8 cellular contexts compared by ENCODE assay signal in the genomic region with DNA sequence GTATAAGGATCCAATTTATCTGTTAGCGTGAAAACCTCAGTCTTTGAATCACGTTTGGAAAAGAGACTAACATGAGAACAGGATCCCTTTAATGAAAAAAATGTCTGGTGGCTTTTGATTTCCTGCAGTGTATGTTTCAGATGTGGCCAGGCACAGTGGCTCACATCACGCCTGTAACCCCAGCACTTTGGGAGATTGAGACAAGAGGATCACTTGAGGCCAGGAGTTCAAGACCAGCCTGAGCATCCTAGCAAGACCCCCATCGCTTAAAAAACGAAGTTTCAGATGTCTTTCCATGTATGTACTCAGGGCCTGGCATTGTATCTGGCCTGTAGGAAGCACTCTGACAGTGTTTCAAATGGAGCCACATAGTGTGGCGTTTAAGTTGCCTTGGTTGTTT.
A peak's percentile ranks its signal among the peaks of the same experiment; 100 is the strongest.
DNase-seq lines count a peak whose midpoint lies in the region; ATAC-seq and TF ChIP-seq lines count a peak whose summit lies in the region.

No MANE protein-coding gene starts in this region.

- H3K4me1 Mint-ChIP-seq in activated CD4-positive, alpha-beta T cell treated with anti-CD3 and anti-CD28 coated beads, Interleukin-2, amount 10 ng/mL, durations not matched to agents 24 days and 14 days: peaks cover 64% of the 10 kb centered on the region
- H3K4me1 Mint-ChIP-seq in IgD-negative memory B cell: peaks cover 37 to 57% (median 45%) of the 10 kb centered on the region in 3 donors
- peaks cover 51 to 65% of the 10 kb centered on the region in 2 donors for H3K4me1 Mint-ChIP-seq in effector memory CD8-positive, alpha-beta T cell (ENCODE audit: low read depth in 2 of 2)
- peaks cover 26% of the 10 kb centered on the region for H3K4me1 Mint-ChIP-seq in Calu3 (ENCODE audit: low read depth, unreplicated experiment)

- intact Hi-C loops in activated CD4-positive, alpha-beta T cell treated with anti-CD3 and anti-CD28 coated beads, Interleukin-2, amount 10 ng/mL, durations not matched to agents 24 days and 14 days (cut with micrococcal nuclease): loop anchor here (1.0 kb wide), 1 partner anchor 82 kb away; no protein-coding TSS in a partner anchor
- intact Hi-C loops in Calu3 (cut with micrococcal nuclease; ENCODE audit: unreplicated experiment): no loop called here

- no peaks in the 10 kb centered on the region for H3K27me3 Mint-ChIP-seq in activated CD4-positive, alpha-beta T cell treated with anti-CD3 and anti-CD28 coated beads, Interleukin-2, amount 10 ng/mL, durations not matched to agents 24 days and 14 days
- H3K27me3 Mint-ChIP-seq in IgD-negative memory B cell (no peaks in the 10 kb centered on the region), Calu3 (ENCODE audit: unreplicated experiment) (no peaks in the 10 kb centered on the region)
- H3K27me3 Mint-ChIP-seq in effector memory CD8-positive, alpha-beta T cell: no peaks in the 10 kb centered on the region

- peak overlapping the region; percentile 88 for H3K27ac Mint-ChIP-seq in activated CD4-positive, alpha-beta T cell treated with anti-CD3 and anti-CD28 coated beads, Interleukin-2, amount 10 ng/mL, durations not matched to agents 24 days and 14 days
- H3K27ac Mint-ChIP-seq in IgD-negative memory B cell: peak overlapping the region; percentile 15 to 65 (median 55)
- peak overlapping the region; percentile 91 to 97 for H3K27ac Mint-ChIP-seq in effector memory CD8-positive, alpha-beta T cell
- no peak overlapping the region for H3K27ac Mint-ChIP-seq in Calu3 (ENCODE audit: unreplicated experiment)

- peak overlapping the region; percentile 62 for H3K4me3 Mint-ChIP-seq in activated CD4-positive, alpha-beta T cell treated with anti-CD3 and anti-CD28 coated beads, Interleukin-2, amount 10 ng/mL, durations not matched to agents 24 days and 14 days
- peak overlapping the region in 2 of 4 donors; percentile 10 to 56 for H3K4me3 Mint-ChIP-seq in IgD-negative memory B cell
- H3K4me3 Mint-ChIP-seq in effector memory CD8-positive, alpha-beta T cell: peak overlapping the region; percentile 71 to 73
- no peak overlapping the region for H3K4me3 Mint-ChIP-seq in Calu3 (ENCODE audit: low read depth, unreplicated experiment)

- peak; percentile 67 for DNase-seq in activated CD4-positive, alpha-beta T cell treated with anti-CD3 and anti-CD28 coated beads, Interleukin-2, amount 10 ng/mL, durations not matched to agents 24 days and 14 days
- no peak for DNase-seq in activated CD4-positive, alpha-beta T cell treated with anti-CD3 and anti-CD28 coated beads for 4 hours
- DNase-seq in effector memory CD8-positive, alpha-beta T cell: peak; percentile 25 to 38 (median 36)
- DNase-seq in stimulated activated naive CD8-positive, alpha-beta T cell treated with anti-CD3 and anti-CD28 coated beads, Interleukin-15, Interleukin-2, amounts not matched to agents 100 U/mL and 50 U/mL, for 24 hours: no peak
- DNase-seq in Calu3 (no peak), SKM-1 treated with dmso at 0.1 percent for 144 hours (lab: John Stamatoyannopoulos, UW; ENCODE audit: unreplicated experiment) (no peak)

- BruUV-seq in Calu3 (replicated peaks; lab: Mats Ljungman, UMichigan): no TSS peak

- CTCF ChIA-PET in Calu3 (lab: Charles Lee): no interaction called here

- TF ChIP-seq CTCF in Calu3 (IDR thresholded peaks at IDR 0.05; ENCODE audit: unreplicated experiment): no peak

- peaks cover 31% of the 10 kb centered on the region for H3K36me3 Mint-ChIP-seq in activated CD4-positive, alpha-beta T cell treated with anti-CD3 and anti-CD28 coated beads, Interleukin-2, amount 10 ng/mL, durations not matched to agents 24 days and 14 days (ENCODE audit: low read depth)
- peaks cover 5% of the 10 kb centered on the region for H3K36me3 Mint-ChIP-seq in IgD-negative memory B cell
- peaks cover 21% of the 10 kb centered on the region for H3K36me3 Mint-ChIP-seq in effector memory CD8-positive, alpha-beta T cell (ENCODE audit: insufficient read depth)
- H3K36me3 Mint-ChIP-seq in Calu3 (ENCODE audit: insufficient read depth, unreplicated experiment): peaks cover 10% of the 10 kb centered on the region

- ATAC-seq in effector memory CD8-positive, alpha-beta T cell (replicated peaks): peak; percentile 35
- peak; percentile 8 for ATAC-seq in stimulated activated naive CD8-positive, alpha-beta T cell treated with anti-CD3 and anti-CD28 coated beads, Interleukin-15, Interleukin-2, amounts not matched to agents 100 U/mL and 50 U/mL, for 24 hours
- ATAC-seq in GM21526 (IDR thresholded peaks at IDR 0.05; ENCODE audit: low FRiP score, unreplicated experiment): no peak

- no peaks in the 10 kb centered on the region for H3K9me3 Mint-ChIP-seq in activated CD4-positive, alpha-beta T cell treated with anti-CD3 and anti-CD28 coated beads, Interleukin-2, amount 10 ng/mL, durations not matched to agents 24 days and 14 days
- H3K9me3 Mint-ChIP-seq in IgD-negative memory B cell (no peaks in the 10 kb centered on the region), Calu3 (ENCODE audit: low read depth, unreplicated experiment) (no peaks in the 10 kb centered on the region)
- H3K9me3 Mint-ChIP-seq in effector memory CD8-positive, alpha-beta T cell: no peaks in the 10 kb centered on the region

Comparison
In these comparisons a context has a peak if more than half of its experiments do, and no peak if none do; other contexts are left out.
1. DNase-seq: peak in activated CD4-positive, alpha-beta T cell treated with anti-CD3 and anti-CD28 coated beads, Interleukin-2, amount 10 ng/mL, durations not matched to agents 24 days and 14 days (single experiment) and effector memory CD8-positive, alpha-beta T cell (3 of 3); none in activated CD4-positive, alpha-beta T cell treated with anti-CD3 and anti-CD28 coated beads for 4 hours (0 of 2), stimulated activated naive CD8-positive, alpha-beta T cell treated with anti-CD3 and anti-CD28 coated beads, Interleukin-15, Interleukin-2, amounts not matched to agents 100 U/mL and 50 U/mL, for 24 hours (single experiment), Calu3 (single experiment) and SKM-1 treated with dmso at 0.1 percent for 144 hours (single experiment).